In genomic region chr1:4664095-4664494, GRCh38 we compare ENCODE assay signal across 24 cellular contexts. TPM values are rescaled to one million over a fixed set of nuclear protein-coding genes. Genes with fewer than 3 reads are reported as not detected.
A peak's percentile ranks its signal among the peaks of the same experiment; 100 is the strongest.
DNase-seq lines count a peak whose midpoint lies in the region; ATAC-seq, FAIRE-seq and TF ChIP-seq lines count a peak whose summit lies in the region.
"Had no signal": no experiment of that assay in that cellular context is flagged by ENCODE, and none has a peak within 500 bp of the region (broad histone marks: within the 10 kb centered on the region; RNA-seq: fewer than 3 reads in every experiment).

No MANE protein-coding gene starts in this region.

- DNase-seq in activated naive CD4-positive, alpha-beta T cell treated with anti-CD3 and anti-CD28 coated beads, Interleukin-2, amount 10 ng/mL, durations not matched to agents 7 days and 5 days, result no peak
- DNase-seq in activated naive CD4-positive, alpha-beta T cell treated with anti-CD3 and anti-CD28 coated beads for 36 hours, result no peak
- DNase-seq in brain microvascular endothelial cell (no peak), H1 (ENCODE audit: low read depth in 1 of 2, low spot score in 2 of 2) (no peak), hepatocyte (ENCODE audit: low spot score) (no peak), hypothalamus (lab: John Stamatoyannopoulos, UW) (no peak)
- no peak for DNase-seq in stimulated activated naive CD4-positive, alpha-beta T cell (lab: John Stamatoyannopoulos, UW)
- DNase-seq: BE2C; Caco-2; CD4-positive, CD25-positive, alpha-beta regulatory T cell; CD8-positive, alpha-beta T cell; DMS153; DND-41; GM23248; H9 had no signal

- in situ Hi-C loops in brain microvascular endothelial cell (cut with HindIII; ENCODE audit: low pct_ligation_motif_present, low sequenced_read_pairs), result no loop called here

- no peak overlapping the region for H2BK5ac ChIP-seq in H1 (ENCODE audit: low read depth, low read length)

- no peaks in the 10 kb centered on the region for H3K9me3 Mint-ChIP-seq in activated naive CD4-positive, alpha-beta T cell treated with anti-CD3 and anti-CD28 coated beads, Interleukin-2, amount 10 ng/mL, durations not matched to agents 7 days and 5 days
- no peaks in the 10 kb centered on the region for H3K9me3 Mint-ChIP-seq in activated naive CD4-positive, alpha-beta T cell treated with anti-CD3 and anti-CD28 coated beads for 36 hours
- H3K9me3 Mint-ChIP-seq: CD4-positive, CD25-positive, alpha-beta regulatory T cell; CD8-positive, alpha-beta T cell had no signal

- H3K23me2 ChIP-seq in H1 (ENCODE audit: low read depth, low read length), result no peaks in the 10 kb centered on the region

- TF ChIP-seq CTCF in brain microvascular endothelial cell (IDR thresholded peaks at IDR 0.05; ENCODE audit: low read depth, low read length, missing control alignments) (no peak), H1 (IDR thresholded peaks at IDR 0.05; ENCODE audit: control extremely low read depth in 1 of 3, insufficient read depth in 1 of 3, low read depth in 1 of 3, low read length in 3 of 3) (no peak), hepatocyte (IDR thresholded peaks at IDR 0.05; ENCODE audit: poor library complexity) (no peak)

- no peak overlapping the region for H2AK5ac ChIP-seq in H1 (ENCODE audit: low read depth, low read length)

- H4K91ac ChIP-seq in H1 (replicated peaks; ENCODE audit: insufficient read length, low read length), result no peak overlapping the region

- H3K9me3 ChIP-seq in H1 (ENCODE audit: insufficient read depth in 2 of 2, low read depth in 1 of 2, low read length in 1 of 2), result peaks cover 11 to 20% of the 10 kb centered on the region in 2 experiments
- H3K9me3 ChIP-seq in hepatocyte (ENCODE audit: low read depth), result no peaks in the 10 kb centered on the region
- H3K9me3 ChIP-seq: BE2C, Caco-2 had no signal

- 80% methylated on average over 5 of the region's 5 CpGs; no CpG with 5 or more reads in 1 of the 2 experiments for WGBS in H1 (ENCODE audit: extremely low coverage in 1 of 2, insufficient coverage in 1 of 2, insufficient read length in 1 of 2, insufficient replicate concordance in 2 of 2, low coverage in 1 of 2, low lambda C conversion rate in 2 of 2, missing lambda C conversion rate in 1 of 2), 2 experiments
- WGBS in hepatocyte (ENCODE audit: low lambda C conversion rate, missing lambda C conversion rate), result 88% methylated on average over 4 of the region's 5 CpGs

- no peak overlapping the region for H3K4me3 ChIP-seq in brain microvascular endothelial cell (ENCODE audit: low read depth, low read length)
- no peak overlapping the region for H3K4me3 ChIP-seq in H1 (ENCODE audit: extremely low read depth in 1 of 4, insufficient read depth in 2 of 4, low read depth in 3 of 4, low read length in 4 of 4)
- H3K4me3 ChIP-seq in hepatocyte, result no peak overlapping the region
- H3K4me3 ChIP-seq: GM23248 had no signal

- no peak overlapping the region for H3K14ac ChIP-seq in H1 (ENCODE audit: insufficient read length)

- peak overlapping the region; percentile 24 for H3K27ac Mint-ChIP-seq in activated naive CD4-positive, alpha-beta T cell treated with anti-CD3 and anti-CD28 coated beads, Interleukin-2, amount 10 ng/mL, durations not matched to agents 7 days and 5 days
- no peak overlapping the region for H3K27ac Mint-ChIP-seq in activated naive CD4-positive, alpha-beta T cell treated with anti-CD3 and anti-CD28 coated beads for 36 hours
- H3K27ac Mint-ChIP-seq: CD4-positive, CD25-positive, alpha-beta regulatory T cell; CD8-positive, alpha-beta T cell had no signal

- no peaks in the 10 kb centered on the region for H3K9me2 ChIP-seq in hepatocyte (replicated peaks; ENCODE audit: insufficient read depth)

- H3K56ac ChIP-seq in H1 (replicated peaks; ENCODE audit: insufficient read length, low read depth, low read length), result no peak overlapping the region

- H2AFZ ChIP-seq in H1 (ENCODE audit: low read length), result no peak overlapping the region
- no peak overlapping the region for H2AFZ ChIP-seq in hepatocyte
- H2AFZ ChIP-seq: GM23248 had no signal

- no peaks in the 10 kb centered on the region for H3K36me3 Mint-ChIP-seq in activated naive CD4-positive, alpha-beta T cell treated with anti-CD3 and anti-CD28 coated beads, Interleukin-2, amount 10 ng/mL, durations not matched to agents 7 days and 5 days
- no peaks in the 10 kb centered on the region for H3K36me3 Mint-ChIP-seq in activated naive CD4-positive, alpha-beta T cell treated with anti-CD3 and anti-CD28 coated beads for 36 hours (ENCODE audit: low read depth)
- H3K36me3 Mint-ChIP-seq: CD4-positive, CD25-positive, alpha-beta regulatory T cell; CD8-positive, alpha-beta T cell had no signal

- H4K5ac ChIP-seq in H1 (ENCODE audit: insufficient read length, low read depth, low read length), result no peak overlapping the region

- peaks cover 16% of the 10 kb centered on the region for H3K27me3 Mint-ChIP-seq in activated naive CD4-positive, alpha-beta T cell treated with anti-CD3 and anti-CD28 coated beads, Interleukin-2, amount 10 ng/mL, durations not matched to agents 7 days and 5 days
- peaks cover 25% of the 10 kb centered on the region for H3K27me3 Mint-ChIP-seq in activated naive CD4-positive, alpha-beta T cell treated with anti-CD3 and anti-CD28 coated beads for 36 hours (ENCODE audit: low read depth)

- H2BK120ac ChIP-seq in H1 (replicated peaks; ENCODE audit: low read depth, low read length), result no peak overlapping the region

- no peak overlapping the region; the same call in 1 of the 2 replicates for H2BK12ac ChIP-seq in H1 (ENCODE audit: low read depth, low read length)

- intact Hi-C loops in activated naive CD4-positive, alpha-beta T cell treated with anti-CD3 and anti-CD28 coated beads for 36 hours (cut with micrococcal nuclease), result no loop called here

- TF ChIP-seq RAD21 in H1 (IDR thresholded peaks at IDR 0.05 in 1 of 2, conservative IDR thresholded peaks at IDR 0.05 in 1 of 2; ENCODE audit: low read depth in 2 of 2, low read length in 2 of 2), result no peak

- 0 out of 2 replicates have a peak overlapping the region, but pooled peaks have one; percentile 77 for H2BK20ac ChIP-seq in H1 (ENCODE audit: low read length)

- H3K9ac ChIP-seq in H1 (replicated peaks in 1 of 4; ENCODE audit: extremely low read depth in 1 of 4, low read depth in 3 of 4, low read length in 3 of 4), result no peak overlapping the region
- H3K9ac ChIP-seq: GM23248 had no signal

- H3K36me3 ChIP-seq in brain microvascular endothelial cell (replicated peaks), result no peaks in the 10 kb centered on the region
- no peaks in the 10 kb centered on the region for H3K36me3 ChIP-seq in H1 (ENCODE audit: control insufficient read depth in 2 of 4, insufficient read depth in 4 of 4, low read length in 3 of 4)
- H3K36me3 ChIP-seq in hepatocyte (replicated peaks; ENCODE audit: insufficient read depth, low read depth), result no peaks in the 10 kb centered on the region
- H3K36me3 ChIP-seq: BE2C had no signal

- no peak overlapping the region for H3K4me3 Mint-ChIP-seq in activated naive CD4-positive, alpha-beta T cell treated with anti-CD3 and anti-CD28 coated beads, Interleukin-2, amount 10 ng/mL, durations not matched to agents 7 days and 5 days
- H3K4me3 Mint-ChIP-seq in activated naive CD4-positive, alpha-beta T cell treated with anti-CD3 and anti-CD28 coated beads for 36 hours, result no peak overlapping the region
- H3K4me3 Mint-ChIP-seq: CD4-positive, CD25-positive, alpha-beta regulatory T cell; CD8-positive, alpha-beta T cell; H9 had no signal

- H4K20me1 ChIP-seq in H1 (replicated peaks in 1 of 2; ENCODE audit: control insufficient read depth in 1 of 2, insufficient read depth in 2 of 2, low read length in 2 of 2) (peaks cover 0 to 6% of the 10 kb centered on the region in 2 experiments), hepatocyte (ENCODE audit: insufficient read depth, poor library complexity, severe bottlenecking) (no peaks in the 10 kb centered on the region)

- CTCF ChIA-PET in activated naive CD4-positive, alpha-beta T cell treated with anti-CD3 and anti-CD28 coated beads, Interleukin-2, amount 10 ng/mL, durations not matched to agents 7 days and 5 days (lab: Charles Lee), result interaction anchor here (1.5 kb wide), 1 partner anchor 8 kb away, joined by 3 read pairs; no protein-coding TSS in a partner anchor
- CTCF ChIA-PET in activated naive CD4-positive, alpha-beta T cell treated with anti-CD3 and anti-CD28 coated beads for 36 hours (lab: Charles Lee), result no interaction called here
- CTCF ChIA-PET in H1 (lab: Charles Lee; ENCODE audit: partially characterized antibody), result interaction anchor here (1.2 to 1.4 kb wide), 2 partner anchors 8 to 57 kb away, joined by 3 to 6 read pairs; no protein-coding TSS in a partner anchor

- TF ChIP-seq POLR2A in H1 (IDR thresholded peaks at IDR 0.05; ENCODE audit: control extremely low read depth in 1 of 2, low read depth in 2 of 2, low read length in 2 of 2), result no peak

- POLR2A ChIA-PET in H1 (lab: Charles Lee; ENCODE audit: partially characterized antibody), result no interaction called here

- H3K4ac ChIP-seq in H1 (replicated peaks; ENCODE audit: insufficient read length, low read depth, low read length), result no peak overlapping the region

- H3K27ac ChIP-seq in brain microvascular endothelial cell (peak overlapping the region; percentile 17), H1 (ENCODE audit: low read depth, low read length) (no peak overlapping the region), hepatocyte (no peak overlapping the region)
- H3K27ac ChIP-seq: 22Rv1, C4-2B, GM23248 had no signal

- no peak overlapping the region for H3K23ac ChIP-seq in H1 (ENCODE audit: insufficient read length)

- H4K8ac ChIP-seq in H1 (ENCODE audit: extremely low read depth, insufficient read depth, low read length), result no peak overlapping the region

- ATAC-seq in HG02798 (IDR thresholded peaks at IDR 0.05; ENCODE audit: poor library complexity, unreplicated experiment), result no peak
- ATAC-seq: CD8-positive, alpha-beta T cell; HCT116 had no signal

- no peak for TF ChIP-seq EP300 in H1 (IDR thresholded peaks at IDR 0.05; ENCODE audit: borderline replicate concordance in 1 of 2, low read depth in 2 of 2, low read length in 2 of 2)

- FAIRE-seq in H1 (lab: Jason Lieb, UNC), result no peak
- FAIRE-seq: A204.1, G401.6, GM12892, GM19239 had no signal

- H3K4me1 Mint-ChIP-seq in activated naive CD4-positive, alpha-beta T cell treated with anti-CD3 and anti-CD28 coated beads, Interleukin-2, amount 10 ng/mL, durations not matched to agents 7 days and 5 days, result no peaks in the 10 kb centered on the region
- H3K4me1 Mint-ChIP-seq in activated naive CD4-positive, alpha-beta T cell treated with anti-CD3 and anti-CD28 coated beads for 36 hours (ENCODE audit: low read depth), result no peaks in the 10 kb centered on the region
- H3K4me1 Mint-ChIP-seq: CD4-positive, CD25-positive, alpha-beta regulatory T cell had no signal

- H2BK15ac ChIP-seq in H1 (ENCODE audit: low read length), result no peak overlapping the region

- H3K79me2 ChIP-seq in H1 (ENCODE audit: control insufficient read depth in 1 of 2, insufficient read depth in 2 of 2, low read length in 2 of 2) (peaks cover 0 to 22% of the 10 kb centered on the region in 2 experiments; a peak in 2 of 4 replicates), hepatocyte (no peaks in the 10 kb centered on the region)

- peaks cover 2% of the 10 kb centered on the region for H3K79me1 ChIP-seq in H1 (ENCODE audit: low read depth, low read length)

- no peak overlapping the region for H3K18ac ChIP-seq in H1 (ENCODE audit: extremely low read depth, low read length)

- H3K27me3 ChIP-seq in brain microvascular endothelial cell (replicated peaks) (no peaks in the 10 kb centered on the region), H1 (replicated peaks in 1 of 4; ENCODE audit: control insufficient read depth in 3 of 4, extremely low read depth in 1 of 4, insufficient read depth in 3 of 4, low read length in 3 of 4) (peaks cover 0 to 7% (median under 1%) of the 10 kb centered on the region in 4 experiments; a peak in 3 of 7 replicates), hepatocyte (peaks cover 22% of the 10 kb centered on the region)
- H3K27me3 ChIP-seq: BE2C had no signal

- H3K4me2 ChIP-seq in H1 (ENCODE audit: insufficient read depth in 1 of 2, low read depth in 2 of 2, low read length in 2 of 2), result no peak overlapping the region
- no peak overlapping the region for H3K4me2 ChIP-seq in hepatocyte

- H3K4me1 ChIP-seq in H1 (replicated peaks in 1 of 4; ENCODE audit: control insufficient read depth in 3 of 4, insufficient read depth in 4 of 4, low read length in 3 of 4), result peaks cover 0 to 5% (median 4%) of the 10 kb centered on the region in 4 experiments; a peak in 6 of 7 replicates
- no peaks in the 10 kb centered on the region for H3K4me1 ChIP-seq in hepatocyte (ENCODE audit: insufficient read depth)
- H3K4me1 ChIP-seq: BE2C, Caco-2 had no signal

RNA-seq across cellular contexts. Expression of gene AJAP1, which starts 9.7 kb away (rescaled TPM):
- under 1 TPM in 1 of 2 experiments, not detected in 1; 0.15 TPM for total RNA-seq in activated naive CD4-positive, alpha-beta T cell treated with anti-CD3 and anti-CD28 coated beads for 36 hours
- 6.2 and 6.6 TPM in 2 replicates for total RNA-seq in H1 (2021; fragmentation: NEBNext Ultra II Directional; extraction: Animal tissue kit (Norgen Biotek cat#: 25700))
- polyA plus RNA-seq in H1 (2011; rRNA removed) (1.9 and 2.2 TPM in 2 replicates), hepatocyte (0.39 and 0.64 TPM in 2 replicates)
- polyA plus RNA-seq in H1 (2011; cell fraction: cytosol; rRNA removed), result 1.7 TPM
- polyA plus RNA-seq in H1 (2011; cell fraction: nucleus; rRNA removed), result 3.2 TPM
- polyA plus RNA-seq in H1 (2012, experiment 1 of 2), result 1.9 to 2.8 TPM (median 2.2 TPM) in 4 replicates
- polyA plus RNA-seq in H1 (2012, experiment 2 of 2), result 1.4 TPM
- 2.6 TPM for polyA plus RNA-seq in H1 (2013, experiment 1 of 2)
- 2.9 TPM for polyA plus RNA-seq in H1 (2013, experiment 2 of 2)
- 1.5 and 2.4 TPM in 2 replicates for polyA minus RNA-seq in H1 (2011; rRNA and poly(A)+ RNA removed)
- 0.95 TPM for polyA minus RNA-seq in H1 (2011; cell fraction: cytosol; rRNA and poly(A)+ RNA removed)
- polyA minus RNA-seq in H1 (2011; cell fraction: nucleus; rRNA and poly(A)+ RNA removed), result 3.6 TPM
- 0.13 and 0.32 TPM in 2 replicates for total RNA-seq in hepatocyte
- total RNA-seq: Caco-2 had no signal
- polyA plus RNA-seq: AG04450 had no signal
